In genomic region chr10:99331207-99331803, GRCh38 we compare ENCODE assay signal across 11 cellular contexts. TPM values are rescaled to one million over a fixed set of nuclear protein-coding genes. Genes with fewer than 3 reads are reported as not detected.
DNase-seq lines count a peak whose midpoint lies in the region; FAIRE-seq and TF ChIP-seq lines count a peak whose summit lies in the region.
"Had no signal": no experiment of that assay in that cellular context is flagged by ENCODE, and none has a peak within 500 bp of the region (broad histone marks: within the 10 kb centered on the region; RNA-seq: fewer than 3 reads in every experiment).

No MANE protein-coding gene starts in this region.

- WGBS in mesendoderm (ENCODE audit: extremely low coverage, insufficient coverage, low lambda C conversion rate), result no CpG with 5 or more reads among the region's 9 CpGs

- no peak for FAIRE-seq in kidney (lab: Jason Lieb, UNC)

- TF ChIP-seq CTCF in HEK293 (tag by site-specific recombination; IDR thresholded peaks at IDR 0.05) (no peak), brain (conservative IDR thresholded peaks at IDR 0.05) (no peak), kidney (IDR thresholded peaks at IDR 0.05; ENCODE audit: borderline replicate concordance, extremely low read depth, insufficient read depth) (no peak)

- H3K23ac ChIP-seq in mesendoderm (ENCODE audit: low read length), result no peak overlapping the region

- H3K4me1 Mint-ChIP-seq in CD8-positive, alpha-beta memory T cell, result peaks cover 9 to 15% (median 10%) of the 10 kb centered on the region in 3 donors
- peaks cover 40% of the 10 kb centered on the region for H3K4me1 Mint-ChIP-seq in brain

- no peaks in the 10 kb centered on the region for H3K4me1 ChIP-seq in CD8-positive, alpha-beta memory T cell (ENCODE audit: insufficient read depth, low read length)
- peaks cover 18% of the 10 kb centered on the region for H3K4me1 ChIP-seq in HEK293 (ENCODE audit: control insufficient read depth, insufficient read depth, low read length)
- no peaks in the 10 kb centered on the region for H3K4me1 ChIP-seq in mesendoderm (ENCODE audit: control insufficient read depth, low read depth, low read length)
- H3K4me1 ChIP-seq in kidney (ENCODE audit: control insufficient read depth in 1 of 2, insufficient read depth in 1 of 2, low read depth in 1 of 2, low read length in 2 of 2), result peaks cover 0 to 9% of the 10 kb centered on the region in 2 donors

- no peak overlapping the region for H2BK15ac ChIP-seq in mesendoderm (replicated peaks; ENCODE audit: low read depth)

- POLR2A ChIA-PET in CD8-positive, alpha-beta memory T cell (lab: Charles Lee), result no interaction called here
- POLR2A ChIA-PET in HEK293 (lab: Yijun Ruan, JAX), result no interaction called here

- no peak overlapping the region for H3K4ac ChIP-seq in mesendoderm (ENCODE audit: low read depth, low read length)

- no peak overlapping the region for H3K4me3 ChIP-seq in CD8-positive, alpha-beta memory T cell (ENCODE audit: low read length)
- H3K4me3 ChIP-seq in HEK293 (ENCODE audit: low read depth, low read length) (no peak overlapping the region), mesendoderm (ENCODE audit: low read length) (no peak overlapping the region), kidney (ENCODE audit: low read length in 2 of 2) (no peak overlapping the region)

- H4K5ac ChIP-seq in mesendoderm (ENCODE audit: low read length), result no peak overlapping the region

- H3K18ac ChIP-seq in mesendoderm (ENCODE audit: low read length), result no peak overlapping the region

- H3K27me3 Mint-ChIP-seq in CD8-positive, alpha-beta memory T cell, result peaks cover 19 to 62% of the 10 kb centered on the region in 2 donors
- H3K27me3 Mint-ChIP-seq in brain, result peaks cover 38% of the 10 kb centered on the region

- H3K79me2 ChIP-seq in mesendoderm (ENCODE audit: control insufficient read depth, insufficient read depth, low read length), result no peaks in the 10 kb centered on the region

- peaks cover 0 to 3% (median 0%) of the 10 kb centered on the region in 5 donors for H3K9me3 Mint-ChIP-seq in CD8-positive, alpha-beta memory T cell
- peaks cover 0 to 3% (median 3%) of the 10 kb centered on the region in 5 experiments for H3K9me3 Mint-ChIP-seq in brain

- H2BK5ac ChIP-seq in mesendoderm (ENCODE audit: low read length), result no peak overlapping the region

- no peaks in the 10 kb centered on the region for H3K9me3 ChIP-seq in CD8-positive, alpha-beta memory T cell (ENCODE audit: low read length)
- no peaks in the 10 kb centered on the region for H3K9me3 ChIP-seq in HEK293 (ENCODE audit: control insufficient read depth, insufficient read depth, low read depth, low read length)
- no peaks in the 10 kb centered on the region for H3K9me3 ChIP-seq in kidney (ENCODE audit: control insufficient read depth in 1 of 2, low read length in 2 of 2)

- CTCF ChIA-PET in CD8-positive, alpha-beta memory T cell (lab: Charles Lee), result no interaction called here
- CTCF ChIA-PET in HEK293 (lab: Yijun Ruan, JAX), result no interaction called here

- no peaks in the 10 kb centered on the region for H3K36me3 Mint-ChIP-seq in CD8-positive, alpha-beta memory T cell
- H3K36me3 Mint-ChIP-seq in brain, result peaks cover 13% of the 10 kb centered on the region

- no peak overlapping the region for H2AK5ac ChIP-seq in mesendoderm (ENCODE audit: low read length)

- H3K9ac ChIP-seq in mesendoderm (ENCODE audit: low read length) (no peak overlapping the region), kidney (ENCODE audit: low read length in 2 of 2) (no peak overlapping the region)

- no peaks in the 10 kb centered on the region for H3K79me1 ChIP-seq in mesendoderm (ENCODE audit: low read length)

- H3K36me3 ChIP-seq in CD8-positive, alpha-beta memory T cell (ENCODE audit: insufficient read depth, low read length), result no peaks in the 10 kb centered on the region
- H3K36me3 ChIP-seq in HEK293 (ENCODE audit: control insufficient read depth in 2 of 2, insufficient read depth in 1 of 2, low read length in 2 of 2) (no peaks in the 10 kb centered on the region; a peak in 1 of 3 replicates), mesendoderm (ENCODE audit: control insufficient read depth, insufficient read depth, low read length) (no peaks in the 10 kb centered on the region), kidney (ENCODE audit: control insufficient read depth in 1 of 2, insufficient read depth in 2 of 2, low read length in 2 of 2) (no peaks in the 10 kb centered on the region)

- no peak overlapping the region for H3K27ac ChIP-seq in CD8-positive, alpha-beta memory T cell (ENCODE audit: low read depth, low read length)
- H3K27ac ChIP-seq in HEK293 (ENCODE audit: extremely low read depth, low read depth, low read length) (no peak overlapping the region), mesendoderm (ENCODE audit: low read depth, low read length) (no peak overlapping the region), kidney (ENCODE audit: low read depth in 2 of 2, low read length in 2 of 2) (no peak overlapping the region)

- DNase-seq in CD8-positive, alpha-beta memory T cell, result no peak
- DNase-seq in mesendoderm, result peak; percentile 31
- DNase-seq in kidney, result no peak
- no peak for DNase-seq in occipital lobe (lab: John Stamatoyannopoulos, UW)
- no peak for DNase-seq in NCI-H1930 (lab: John Stamatoyannopoulos, UW)
- DNase-seq: DMS79; NCI-H748 treated with DMSO at 0.1 percent for 48 hours; stimulated activated naive CD4-positive, alpha-beta T cell had no signal

- intact Hi-C loops in kidney (cut with DNase I), result no loop called here

- H3K27me3 ChIP-seq in CD8-positive, alpha-beta memory T cell (ENCODE audit: insufficient read depth, low read length, poor library complexity, severe bottlenecking), result no peaks in the 10 kb centered on the region
- peaks cover 28% of the 10 kb centered on the region for H3K27me3 ChIP-seq in mesendoderm (ENCODE audit: insufficient read depth, low read length, poor library complexity)

- no peak overlapping the region for H4K8ac ChIP-seq in mesendoderm (ENCODE audit: low read depth, low read length)

- H3K4me3 Mint-ChIP-seq in CD8-positive, alpha-beta memory T cell, result peak overlapping the region in 4 of 7 donors; percentile 13 to 52 (median 40)
- H3K4me3 Mint-ChIP-seq in brain, result peak overlapping the region; percentile 66 to 83 (median 75)

- no peak overlapping the region for H3K27ac Mint-ChIP-seq in CD8-positive, alpha-beta memory T cell
- peak overlapping the region in 1 of 5 experiments; percentile 44 for H3K27ac Mint-ChIP-seq in brain

- no peak overlapping the region for H3K4me2 ChIP-seq in mesendoderm (ENCODE audit: low read length)

- no peak overlapping the region for H2BK120ac ChIP-seq in mesendoderm (ENCODE audit: low read depth, low read length)

- no peak overlapping the region for H3K56ac ChIP-seq in mesendoderm (ENCODE audit: low read length)

TF ChIP-seq in HEK293, 187 proteins besides CTCF, POLR2A, EP300 and RAD21:
- no peak for TF ChIP-seq ZNF664 (tag by site-specific recombination; IDR thresholded peaks at IDR 0.05)
- TF ChIP-seq ZNF555 (tag by site-specific recombination; conservative IDR thresholded peaks at IDR 0.05), result no peak
- peak; percentile 98 for TF ChIP-seq REST (tag by site-specific recombination; IDR thresholded peaks at IDR 0.05)
- TF ChIP-seq ZNF335 (tag by site-specific recombination; conservative IDR thresholded peaks at IDR 0.05), result no peak
- TF ChIP-seq ZNF639 (tag by site-specific recombination; IDR thresholded peaks at IDR 0.05), result no peak

RNA-seq across cellular contexts. Expression of gene CNNM1, which starts 2.1 kb away (rescaled TPM):
- total RNA-seq in CD8-positive, alpha-beta memory T cell, result under 1 TPM; 0.11 to 0.16 TPM
- polyA plus RNA-seq in CD8-positive, alpha-beta memory T cell, result not detected
- 2.2 TPM for polyA plus RNA-seq in brain (ENCODE audit: insufficient read depth, low read depth, low replicate concordance)
- 0.14 TPM for polyA plus RNA-seq in mesendoderm (2013, experiment 1 of 2)
- 0.15 TPM for polyA plus RNA-seq in mesendoderm (2013, experiment 2 of 2)
- 0.85 TPM for total RNA-seq in kidney
- 0.49 TPM for polyA plus RNA-seq in kidney (ENCODE audit: insufficient read depth, low read depth, low replicate concordance)
- 3.1 TPM for total RNA-seq in occipital lobe
- total RNA-seq: myocyte had no signal
